ENCODE assay signal across 1 cellular context in genomic region chr7:151687523-151688235, GRCh38.
A peak's percentile ranks its signal among the peaks of the same experiment; 100 is the strongest.
TF ChIP-seq lines count a peak whose summit lies in the region.

No MANE protein-coding gene starts in this region.

TF ChIP-seq in A549, 52 proteins besides CTCF, POLR2A, EP300 and RAD21 (continued from another document):
- TF ChIP-seq REST (IDR thresholded peaks at IDR 0.05): no peak
- TF ChIP-seq POLR2AphosphoS2 (conservative IDR thresholded peaks at IDR 0.05; ENCODE audit: low read length): no peak
- TF ChIP-seq FOXS1 (CRISPR knock-in tag; IDR thresholded peaks at IDR 0.05): 0 out of 2 replicates have a peak, but pooled peaks have one; percentile 6
- TF ChIP-seq HES2 (IDR thresholded peaks at IDR 0.05): no peak
- peak; percentile 97 for TF ChIP-seq MAFK (IDR thresholded peaks at IDR 0.05; ENCODE audit: partially characterized antibody)
- peak; percentile 28; the same call in 1 of the 2 replicates for TF ChIP-seq TP53 (CRISPR knock-in tag; IDR thresholded peaks at IDR 0.05)
